8 cellular contexts compared by ENCODE assay signal in the genomic region with DNA sequence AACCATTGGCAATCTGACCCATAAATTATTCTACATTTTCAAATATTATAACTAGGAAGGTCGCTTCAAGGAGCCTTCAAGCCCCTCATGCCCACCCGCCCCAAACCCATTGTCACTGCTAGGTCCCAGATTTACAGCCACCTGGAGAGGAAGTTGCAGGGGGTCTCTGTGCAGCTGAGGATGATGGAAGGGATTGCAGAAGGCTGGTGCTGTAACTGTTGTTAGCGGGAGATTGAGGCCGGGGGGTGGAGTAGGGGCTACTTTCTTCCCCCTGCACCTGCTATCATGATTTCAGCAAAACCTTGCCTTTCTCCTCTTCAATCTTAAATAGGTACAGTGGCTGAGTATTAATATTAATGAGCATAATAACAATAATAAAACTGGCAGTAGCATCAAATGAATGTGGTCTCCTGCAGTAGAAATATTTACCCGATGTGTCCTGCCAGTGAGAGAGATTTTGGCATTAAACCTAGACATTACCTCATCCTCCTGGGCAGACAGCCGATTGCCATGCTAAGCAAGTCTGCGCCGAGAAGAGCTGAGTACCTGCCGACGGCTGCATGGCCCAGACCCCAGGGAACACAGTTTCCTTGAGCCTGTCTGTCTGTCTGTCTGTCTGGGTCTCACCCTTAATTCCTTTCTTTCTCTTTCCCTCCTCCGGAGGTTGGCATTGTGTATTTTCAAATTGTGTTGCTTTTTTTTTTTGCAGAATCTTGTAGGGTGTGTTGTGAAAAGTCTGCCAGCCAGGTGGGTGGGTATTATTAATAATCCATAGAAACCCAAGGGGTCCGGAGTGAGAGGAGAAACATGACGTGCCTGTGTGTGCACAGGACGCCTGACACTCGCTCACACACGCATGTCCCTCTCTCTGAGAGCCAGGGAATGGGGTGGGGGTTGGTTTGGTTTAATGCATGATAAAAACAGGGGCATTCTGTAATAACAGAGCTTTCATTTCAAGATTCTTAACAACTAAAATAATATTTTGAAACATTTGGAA.
DNase-seq lines count a peak whose midpoint lies in the region; ATAC-seq lines count a peak whose summit lies in the region.

No MANE protein-coding gene starts in this region.

- H3K4me1 Mint-ChIP-seq in activated CD4-positive, alpha-beta T cell treated with anti-CD3 and anti-CD28 coated beads for 36 hours: peaks cover 41% of the 10 kb centered on the region

- peaks cover 24% of the 10 kb centered on the region for H3K4me1 ChIP-seq in iPS-18a (ENCODE audit: control insufficient read depth, low read depth, low read length)

- H3K9ac ChIP-seq in iPS-18a (ENCODE audit: low read length): no peak overlapping the region

- ATAC-seq in activated CD4-positive, alpha-beta T cell treated with anti-CD3 and anti-CD28 coated beads for 36 hours: no peak

- no peaks in the 10 kb centered on the region for H3K27me3 Mint-ChIP-seq in activated CD4-positive, alpha-beta T cell treated with anti-CD3 and anti-CD28 coated beads for 36 hours

- POLR2A ChIA-PET in activated CD4-positive, alpha-beta T cell treated with anti-CD3 and anti-CD28 coated beads for 36 hours (lab: Charles Lee): interaction anchor here (0.6 kb wide), 1 partner anchor 460 kb away, joined by 8 read pairs; no protein-coding TSS in a partner anchor

- H3K36me3 ChIP-seq in iPS-18a (ENCODE audit: control insufficient read depth, low read depth, low read length): no peaks in the 10 kb centered on the region

- H3K27me3 ChIP-seq in iPS-18a (ENCODE audit: control insufficient read depth, insufficient read depth, low read length): peaks cover 15% of the 10 kb centered on the region

- intact Hi-C loops in activated CD4-positive, alpha-beta T cell treated with anti-CD3 and anti-CD28 coated beads for 36 hours (cut with DNase I, micrococcal nuclease): no loop called here

- H3K9me3 ChIP-seq in iPS-18a (ENCODE audit: control insufficient read depth, low read depth, low read length): peaks cover 8% of the 10 kb centered on the region

- peaks cover 13% of the 10 kb centered on the region for H3K9me3 Mint-ChIP-seq in activated CD4-positive, alpha-beta T cell treated with anti-CD3 and anti-CD28 coated beads for 36 hours (ENCODE audit: low read depth)

- CTCF ChIA-PET in activated CD4-positive, alpha-beta T cell treated with anti-CD3 and anti-CD28 coated beads for 36 hours (lab: Charles Lee): interaction anchor here (0.6 to 1.9 kb wide), 6 partner anchors 8 to 1592 kb away, joined by 3 to 11 read pairs (median 4); no protein-coding TSS in a partner anchor

- H3K27ac Mint-ChIP-seq in activated CD4-positive, alpha-beta T cell treated with anti-CD3 and anti-CD28 coated beads for 36 hours: peak overlapping the region; percentile 51

- DNase-seq in activated CD4-positive, alpha-beta T cell treated with anti-CD3 and anti-CD28 coated beads for 36 hours: no peak
- DNase-seq in activated CD4-positive, alpha-beta T cell treated with anti-CD3 and anti-CD28 coated beads for 48 hours: no peak
- DNase-seq in anterior cingulate cortex (lab: John Stamatoyannopoulos, UW) (peak in 34 of 58 donors; percentile 8 to 70 (median 25)), substantia nigra (lab: John Stamatoyannopoulos, UW) (peak in 27 of 49 donors; percentile 5 to 63 (median 37)), SKM-1 (lab: John Stamatoyannopoulos, UW; ENCODE audit: unreplicated experiment) (no peak)
- DNase-seq in effector CD4-positive, alpha-beta T cell: no peak
- no peak for DNase-seq in activated naive CD4-positive, alpha-beta T cell treated with Interleukin-2 at 50 U/mL for 16 hours

- H3K27ac ChIP-seq in iPS-18a (ENCODE audit: low read length) (no peak overlapping the region), substantia nigra (ENCODE audit: low read depth, low read length, poor library complexity, severe bottlenecking) (no peak overlapping the region)

- H3K4me3 Mint-ChIP-seq in activated CD4-positive, alpha-beta T cell treated with anti-CD3 and anti-CD28 coated beads for 36 hours: no peak overlapping the region

- H3K4me3 ChIP-seq in iPS-18a (ENCODE audit: low read length): peak overlapping the region; percentile 33

- peaks cover 27% of the 10 kb centered on the region for H3K36me3 Mint-ChIP-seq in activated CD4-positive, alpha-beta T cell treated with anti-CD3 and anti-CD28 coated beads for 36 hours (ENCODE audit: low read depth)

Comparison
In these comparisons a context has a peak if more than half of its experiments do, and no peak if none do; other contexts are left out.
1. DNase-seq: peak in anterior cingulate cortex (34 of 58) and substantia nigra (27 of 49); none in activated CD4-positive, alpha-beta T cell treated with anti-CD3 and anti-CD28 coated beads for 36 hours (single experiment), activated CD4-positive, alpha-beta T cell treated with anti-CD3 and anti-CD28 coated beads for 48 hours (single experiment), SKM-1 (single experiment), effector CD4-positive, alpha-beta T cell (single experiment) and activated naive CD4-positive, alpha-beta T cell treated with Interleukin-2 at 50 U/mL for 16 hours (single experiment).